7 cellular contexts compared by ENCODE assay signal in genomic region chr4:80173387-80173786, GRCh38. TPM values are rescaled to one million over a fixed set of nuclear protein-coding genes. Genes with fewer than 3 reads are reported as not detected.
A peak's percentile ranks its signal among the peaks of the same experiment; 100 is the strongest.
DNase-seq lines count a peak whose midpoint lies in the region; ATAC-seq lines count a peak whose summit lies in the region.

No MANE protein-coding gene starts in this region.

- peak overlapping the region; percentile 60 for H3K4me3 Mint-ChIP-seq in T-helper 1 cell treated with Interleukin-12 subunit alpha and Interleukin-12 subunit beta and Interleukin-4 antibody, amounts not matched to agents 30 μg/mL and 1 μg/mL, for 36 hours

- H3K9me3 Mint-ChIP-seq in T-helper 1 cell treated with Interleukin-12 subunit alpha and Interleukin-12 subunit beta and Interleukin-4 antibody, amounts not matched to agents 30 μg/mL and 1 μg/mL, for 36 hours, result peaks cover 23% of the 10 kb centered on the region

- peaks cover 22% of the 10 kb centered on the region for H3K36me3 Mint-ChIP-seq in T-helper 1 cell treated with Interleukin-12 subunit alpha and Interleukin-12 subunit beta and Interleukin-4 antibody, amounts not matched to agents 30 μg/mL and 1 μg/mL, for 36 hours (ENCODE audit: low read depth)

- DNase-seq in pons (ENCODE audit: low spot score), result no peak
- DNase-seq in inferior parietal cortex (ENCODE audit: extremely low spot score), result no peak
- no peak for DNase-seq in 8988T

- peak overlapping the region; percentile 98 for H3K27ac Mint-ChIP-seq in T-helper 1 cell treated with Interleukin-12 subunit alpha and Interleukin-12 subunit beta and Interleukin-4 antibody, amounts not matched to agents 30 μg/mL and 1 μg/mL, for 36 hours

- peaks cover 59% of the 10 kb centered on the region for H3K4me1 Mint-ChIP-seq in T-helper 1 cell treated with Interleukin-12 subunit alpha and Interleukin-12 subunit beta and Interleukin-4 antibody, amounts not matched to agents 30 μg/mL and 1 μg/mL, for 36 hours (ENCODE audit: low read depth)

- no peaks in the 10 kb centered on the region for H3K27me3 Mint-ChIP-seq in T-helper 1 cell treated with Interleukin-12 subunit alpha and Interleukin-12 subunit beta and Interleukin-4 antibody, amounts not matched to agents 30 μg/mL and 1 μg/mL, for 36 hours (ENCODE audit: low read depth)

- ATAC-seq in GM19328 (IDR thresholded peaks at IDR 0.05; ENCODE audit: unreplicated experiment), result peak; percentile 73
- ATAC-seq in HG03060 (IDR thresholded peaks at IDR 0.05; ENCODE audit: low read depth, unreplicated experiment), result peak; percentile 92
- peak; percentile 64 for ATAC-seq in esophagus mucosa

RNA-seq across cellular contexts. Expression of gene PRDM8, which starts 23.9 kb away (rescaled TPM):
- total RNA-seq in esophagus mucosa, result 0.40 TPM
